37 cellular contexts compared by ENCODE assay signal in genomic region chr5:160601045-160601444, GRCh38.
DNase-seq lines count a peak whose midpoint lies in the region; ATAC-seq, FAIRE-seq and TF ChIP-seq lines count a peak whose summit lies in the region.
"Had no signal": no experiment of that assay in that cellular context is flagged by ENCODE, and none has a peak within 500 bp of the region (broad histone marks: within the 10 kb centered on the region; RNA-seq: fewer than 3 reads in every experiment).

No MANE protein-coding gene starts in this region.

- peaks cover 4% of the 10 kb centered on the region for H3K4me1 Mint-ChIP-seq in activated T-cell treated with anti-CD3 and anti-CD28 coated beads, Interleukin-2, amount 50 U/mL, for 24 hours (ENCODE audit: low read depth)
- H3K4me1 Mint-ChIP-seq: B cell; CD14-positive monocyte; CD4-positive, alpha-beta memory T cell; CD4-positive, CD25-positive, alpha-beta regulatory T cell had no signal

- TF ChIP-seq CTCF in mucosa of descending colon (IDR thresholded peaks at IDR 0.05) = no peak

- H3K36me3 Mint-ChIP-seq in activated T-cell treated with anti-CD3 and anti-CD28 coated beads, Interleukin-2, amount 50 U/mL, for 24 hours (ENCODE audit: low read depth) = no peaks in the 10 kb centered on the region
- H3K36me3 Mint-ChIP-seq: CD14-positive monocyte; CD4-positive, alpha-beta memory T cell; CD8-positive, alpha-beta memory T cell; CD8-positive, alpha-beta T cell had no signal

- ATAC-seq in left colon (peak; percentile 66), mucosa of descending colon (peak; percentile 13)
- ATAC-seq: A549; CD8-positive, alpha-beta T cell had no signal

- no peak overlapping the region for H3K27ac ChIP-seq in small intestine (ENCODE audit: low read depth in 1 of 2, low read length in 1 of 2)
- H3K27ac ChIP-seq: 22Rv1; A549; BLaER1; BLaER1 treated with 17β-estradiol and CSF1 and Interleukin-3, amounts not matched to agents 10 nM and 100 nM; C4-2B had no signal

- H3K9me3 Mint-ChIP-seq in activated T-cell treated with anti-CD3 and anti-CD28 coated beads, Interleukin-2, amount 50 U/mL, for 24 hours = no peaks in the 10 kb centered on the region
- H3K9me3 Mint-ChIP-seq: CD14-positive monocyte; CD4-positive, alpha-beta T cell; CD8-positive, alpha-beta memory T cell; CD8-positive, alpha-beta T cell had no signal

- FAIRE-seq in small intestine (lab: Jason Lieb, UNC) = no peak
- FAIRE-seq: A204.1, A549, D721Med had no signal

- intact Hi-C loops in left colon (cut with DNase I, micrococcal nuclease) (no loop called here), mucosa of descending colon (cut with DNase I, micrococcal nuclease) (no loop called here)

- no peaks in the 10 kb centered on the region for H3K27me3 ChIP-seq in small intestine (ENCODE audit: control insufficient read depth in 2 of 2, insufficient read depth in 2 of 2, low read length in 2 of 2)
- H3K27me3 ChIP-seq: BLaER1; BLaER1 treated with 17β-estradiol and CSF1 and Interleukin-3, amounts not matched to agents 10 nM and 100 nM had no signal

- no peak for TF ChIP-seq POLR2A in erythroblast (IDR thresholded peaks at IDR 0.05; ENCODE audit: low read length)

- DNase-seq in left colon (no peak), mucosa of descending colon (no peak), small intestine (peak; percentile 78), superior temporal gyrus (ENCODE audit: extremely low spot score) (peak; percentile 20), amniotic stem cell (lab: John Stamatoyannopoulos, UW) (no peak), NCI-H2029 (lab: John Stamatoyannopoulos, UW) (no peak), erythroblast (lab: John Stamatoyannopoulos, UW) (no peak)
- DNase-seq in activated T-cell treated with anti-CD3 and anti-CD28 coated beads, Interleukin-2, amount 50 U/mL, for 24 hours = no peak
- DNase-seq: 8988T; ACHN; AML-193; BE2C; C1 segment of cervical spinal cord; Caco-2; Calu3; CD4-positive, alpha-beta memory T cell; CD4-positive, alpha-beta T cell; CD4-positive, CD25-positive, alpha-beta regulatory T cell; CD8-positive, alpha-beta memory T cell; CD8-positive, alpha-beta T cell; COR-L47; DMS 273 treated with DMSO at 0.1 percent for 48 hours; DMS153; DMS53; DMS79; DMS79 treated with DMSO at 0.1 percent for 48 hours; DND-41; EL had no signal

- H3K36me3 ChIP-seq in mucosa of descending colon (ENCODE audit: low read depth) = peaks cover 4% of the 10 kb centered on the region
- peaks cover 5 to 6% of the 10 kb centered on the region in 2 donors for H3K36me3 ChIP-seq in small intestine (ENCODE audit: control insufficient read depth in 2 of 2, insufficient read depth in 2 of 2, low read length in 2 of 2)
- H3K36me3 ChIP-seq: BE2C; BLaER1; BLaER1 treated with 17β-estradiol and CSF1 and Interleukin-3, amounts not matched to agents 10 nM and 100 nM had no signal

- no peak overlapping the region for H3K4me3 Mint-ChIP-seq in activated T-cell treated with anti-CD3 and anti-CD28 coated beads, Interleukin-2, amount 50 U/mL, for 24 hours
- H3K4me3 Mint-ChIP-seq: B cell; CD14-positive monocyte; CD4-positive, alpha-beta memory T cell; CD4-positive, alpha-beta T cell; CD4-positive, CD25-positive, alpha-beta regulatory T cell; CD8-positive, alpha-beta memory T cell; CD8-positive, alpha-beta T cell had no signal

- no peak overlapping the region for H3K27ac Mint-ChIP-seq in activated T-cell treated with anti-CD3 and anti-CD28 coated beads, Interleukin-2, amount 50 U/mL, for 24 hours
- H3K27ac Mint-ChIP-seq: B cell; CD14-positive monocyte; CD4-positive, alpha-beta memory T cell; CD4-positive, alpha-beta T cell; CD4-positive, CD25-positive, alpha-beta regulatory T cell; CD8-positive, alpha-beta memory T cell; CD8-positive, alpha-beta T cell had no signal

- H3K4me3 ChIP-seq in mucosa of descending colon = no peak overlapping the region
- H3K4me3 ChIP-seq in small intestine (ENCODE audit: low read depth in 1 of 2, low read length in 2 of 2) = no peak overlapping the region
- H3K4me3 ChIP-seq: A549; BLaER1; BLaER1 treated with 17β-estradiol and CSF1 and Interleukin-3, amounts not matched to agents 10 nM and 100 nM had no signal

- no peaks in the 10 kb centered on the region for H3K27me3 Mint-ChIP-seq in activated T-cell treated with anti-CD3 and anti-CD28 coated beads, Interleukin-2, amount 50 U/mL, for 24 hours
- H3K27me3 Mint-ChIP-seq: B cell; CD4-positive, alpha-beta memory T cell; CD4-positive, alpha-beta T cell; CD4-positive, CD25-positive, alpha-beta regulatory T cell; CD8-positive, alpha-beta memory T cell had no signal

- H3K4me1 ChIP-seq in mucosa of descending colon (ENCODE audit: low read depth) (no peaks in the 10 kb centered on the region), small intestine (ENCODE audit: control insufficient read depth in 2 of 2, insufficient read depth in 1 of 2, low read depth in 1 of 2, low read length in 1 of 2) (no peaks in the 10 kb centered on the region)
- H3K4me1 ChIP-seq: A549; BE2C; BLaER1; BLaER1 treated with 17β-estradiol and CSF1 and Interleukin-3, amounts not matched to agents 10 nM and 100 nM; Caco-2 had no signal

- H3K9me3 ChIP-seq in mucosa of descending colon (no peaks in the 10 kb centered on the region), small intestine (ENCODE audit: control insufficient read depth, low read depth) (no peaks in the 10 kb centered on the region)
- H3K9me3 ChIP-seq: A549; BE2C; BLaER1; BLaER1 treated with 17β-estradiol and CSF1 and Interleukin-3, amounts not matched to agents 10 nM and 100 nM; Caco-2 had no signal

- 16 to 51% (median 44%) methylated on average over 1 of the region's 1 CpG for WGBS in small intestine, 3 donors

Comparison
In these comparisons a context has a peak if more than half of its experiments do, and no peak if none do; other contexts are left out.
1. DNase-seq: peak in small intestine (single experiment) and superior temporal gyrus (single experiment); none in left colon (0 of 2), mucosa of descending colon (0 of 3), amniotic stem cell (single experiment), activated T-cell treated with anti-CD3 and anti-CD28 coated beads, Interleukin-2, amount 50 U/mL, for 24 hours (single experiment), NCI-H2029 (single experiment) and erythroblast (0 of 2).